9 cellular contexts compared by ENCODE assay signal in genomic region chr16:85321856-85322271, GRCh38.
DNase-seq lines count a peak whose midpoint lies in the region; ATAC-seq and TF ChIP-seq lines count a peak whose summit lies in the region.
"Had no signal": no experiment of that assay in that cellular context is flagged by ENCODE, and none has a peak within 500 bp of the region (broad histone marks: within the 10 kb centered on the region; RNA-seq: fewer than 3 reads in every experiment).

No MANE protein-coding gene starts in this region.

- peak overlapping the region in 1 of 4 donors; percentile 36 for H3K4me3 ChIP-seq in adrenal gland

- H3K4me1 ChIP-seq in adrenal gland (replicated peaks in 1 of 2) = peaks cover 26 to 37% of the 10 kb centered on the region in 2 donors

- peak; percentile 28 to 93 (median 82) for DNase-seq in C1 segment of cervical spinal cord (lab: John Stamatoyannopoulos, UW)
- peak; percentile 88 to 99 (median 98) for DNase-seq in adrenal gland
- peak; percentile 97 for DNase-seq in Right ventricle myocardium superior
- DNase-seq in posterior vena cava (ENCODE audit: low spot score) = peak; percentile 99
- no peak for DNase-seq in stimulated activated CD4-positive, alpha-beta T cell treated with anti-CD3 and anti-CD28 coated beads, Interleukin-1b, Interleukin-23, amount 100 ng/mL, for 48 hours
- DNase-seq in SW480 (ENCODE audit: low spot score) = no peak
- DNase-seq: stimulated activated naive CD8-positive, alpha-beta T cell treated with anti-CD3 and anti-CD28 coated beads, Interleukin-15, amount 100 ng/mL, for 72 hours had no signal

- peak; percentile 11 to 81 for TF ChIP-seq POLR2A in adrenal gland (IDR thresholded peaks at IDR 0.05)

- no peaks in the 10 kb centered on the region for H3K9me3 ChIP-seq in adrenal gland (replicated peaks in 1 of 3)

- 7 to 27% (median 20%) methylated on average over 2 to 12 of the region's 12 CpGs for WGBS in adrenal gland, 4 donors

- H3K27me3 ChIP-seq in adrenal gland = no peaks in the 10 kb centered on the region

- ATAC-seq in Right ventricle myocardium superior (ENCODE audit: poor library complexity) (peak; percentile 95), GM19455 (IDR thresholded peaks at IDR 0.05; ENCODE audit: unreplicated experiment) (no peak), HG02870 (IDR thresholded peaks at IDR 0.05; ENCODE audit: unreplicated experiment) (no peak)
- ATAC-seq: stimulated activated naive CD8-positive, alpha-beta T cell treated with anti-CD3 and anti-CD28 coated beads, Interleukin-15, amount 100 ng/mL, for 72 hours had no signal

- intact Hi-C loops in adrenal gland (cut with DNase I) = no loop called here
- intact Hi-C loops in Right ventricle myocardium superior (cut with DNase I) = no loop called here
- intact Hi-C loops in posterior vena cava (cut with DNase I) = no loop called here

- H3K36me3 ChIP-seq in adrenal gland (replicated peaks in 1 of 2) = no peaks in the 10 kb centered on the region

- H3K27ac ChIP-seq in adrenal gland = peak overlapping the region in 4 of 5 donors; percentile 80 to 96 (median 88)

- peak in 2 of 6 experiments; percentile 17 to 18 for TF ChIP-seq CTCF in adrenal gland (IDR thresholded peaks at IDR 0.05)

Comparison
In these comparisons a context has a peak if more than half of its experiments do, and no peak if none do; other contexts are left out.
1. DNase-seq: peak in C1 segment of cervical spinal cord (14 of 14), adrenal gland (7 of 7), Right ventricle myocardium superior (single experiment) and posterior vena cava (single experiment); none in stimulated activated CD4-positive, alpha-beta T cell treated with anti-CD3 and anti-CD28 coated beads, Interleukin-1b, Interleukin-23, amount 100 ng/mL, for 48 hours (single experiment) and SW480 (single experiment).